ENCODE assay signal across 25 cellular contexts in the genomic region with DNA sequence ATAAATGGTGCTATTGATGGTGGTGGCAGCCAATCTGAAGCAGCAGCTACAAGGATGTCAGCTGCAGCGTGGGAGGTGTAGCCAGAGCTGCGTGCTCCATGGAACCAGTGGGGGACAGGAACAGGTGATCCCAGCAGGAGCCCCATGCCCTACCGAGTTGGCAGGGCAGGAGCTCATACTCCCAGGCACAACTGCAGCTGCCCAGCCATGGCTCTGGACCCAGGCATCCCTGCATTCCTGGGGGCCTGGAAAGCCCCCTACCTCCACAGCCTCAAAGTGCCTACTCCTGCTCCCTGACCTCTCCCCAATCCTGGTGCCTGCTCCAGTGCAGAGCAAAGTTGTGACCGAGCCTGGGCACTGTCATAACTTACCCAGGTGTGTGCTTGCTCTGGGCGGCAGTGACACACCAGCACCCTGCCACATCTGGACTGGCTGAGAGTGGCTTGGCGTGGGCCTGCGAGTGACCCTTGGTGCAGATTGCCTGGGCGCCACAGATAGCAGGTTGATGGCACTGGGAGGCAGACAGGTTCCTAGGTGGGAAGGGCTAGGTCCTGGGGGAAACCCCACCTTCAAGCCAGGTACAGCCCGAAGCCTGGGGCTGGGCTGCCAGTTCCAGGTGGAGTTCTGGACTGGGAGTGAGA.
"Had no signal": no experiment of that assay in that cellular context is flagged by ENCODE, and none has a peak within 500 bp of the region (broad histone marks: within the 10 kb centered on the region; RNA-seq: fewer than 3 reads in every experiment).

No MANE protein-coding gene starts in this region.

- H3K27ac Mint-ChIP-seq: activated B cell treated with CpG ODN at 0.5 μM for 24 hours; activated CD8-positive, alpha-beta T cell treated with anti-CD3 and anti-CD28 coated beads for 36 hours; activated T-helper 17 cell treated with anti-CD3 and anti-CD28 coated beads, Interleukin-2, amount 50 U/mL, for 72 hours; dendritic cell treated with granulocyte-macrophage colony-stimulating factor and Interleukin-4, amounts not matched to agents 40 ng/mL and 50 ng/mL, for 4 days; endodermal cell; naive thymus-derived CD8-positive, alpha-beta T cell had no signal

- H3K27me3 ChIP-seq: breast epithelium, testis, transverse colon had no signal

- H3K9me3 Mint-ChIP-seq: activated B cell treated with CpG ODN at 0.5 μM for 24 hours; activated CD8-positive, alpha-beta T cell treated with anti-CD3 and anti-CD28 coated beads for 36 hours; activated T-cell treated with anti-CD3 and anti-CD28 coated beads, Interleukin-2, amount 50 U/mL, for 4 hours; endodermal cell had no signal

- H3K4me3 ChIP-seq: breast epithelium, smooth muscle cell, testis, transverse colon had no signal

- DNase-seq: activated B cell treated with CpG ODN at 0.5 μM for 24 hours; activated CD4-positive, alpha-beta T cell treated with anti-CD3 and anti-CD28 coated beads, Interleukin-2, amount 50 U/mL, for 1 hour; activated CD8-positive, alpha-beta T cell treated with anti-CD3 and anti-CD28 coated beads for 36 hours; activated gamma-delta T cell treated with Interleukin-2 at 50 U/mL for 16 hours; activated naive CD4-positive, alpha-beta T cell treated with anti-CD3 and anti-CD28 coated beads, Interleukin-2, amount 50 U/mL, for 16 hours; activated T-cell treated with anti-CD3 and anti-CD28 coated beads, Interleukin-2, amount 50 U/mL, for 4 hours; amniotic stem cell; central memory CD4-positive, alpha-beta T cell; endodermal cell; foreskin fibroblast; head of caudate nucleus; mesenchymal stem cell; naive thymus-derived CD8-positive, alpha-beta T cell; nucleus accumbens; stimulated activated naive CD4-positive, alpha-beta T cell treated with Interleukin-2 at 50 U/mL for 16 hours; T-helper 2 cell; transverse colon had no signal

- H3K4me1 Mint-ChIP-seq: activated B cell treated with CpG ODN at 0.5 μM for 24 hours; activated T-helper 17 cell treated with anti-CD3 and anti-CD28 coated beads, Interleukin-2, amount 50 U/mL, for 72 hours; endodermal cell; naive thymus-derived CD8-positive, alpha-beta T cell; neural crest cell had no signal

- H3K36me3 Mint-ChIP-seq: naive thymus-derived CD8-positive, alpha-beta T cell had no signal

- H3K4me2 ChIP-seq: smooth muscle cell had no signal

- H3K9me3 ChIP-seq: testis, transverse colon had no signal

- H3K27me3 Mint-ChIP-seq: activated B cell treated with CpG ODN at 0.5 μM for 24 hours; activated CD8-positive, alpha-beta T cell treated with anti-CD3 and anti-CD28 coated beads for 36 hours; activated T-helper 17 cell treated with anti-CD3 and anti-CD28 coated beads, Interleukin-2, amount 50 U/mL, for 72 hours; dendritic cell treated with granulocyte-macrophage colony-stimulating factor and Interleukin-4, amounts not matched to agents 40 ng/mL and 50 ng/mL, for 4 days; naive thymus-derived CD8-positive, alpha-beta T cell had no signal

- H3K4me1 ChIP-seq: breast epithelium, testis, transverse colon had no signal

- FAIRE-seq: urothelium cell line had no signal

- ATAC-seq: activated CD8-positive, alpha-beta T cell treated with anti-CD3 and anti-CD28 coated beads for 36 hours; activated T-cell treated with anti-CD3 and anti-CD28 coated beads, Interleukin-2, amount 50 U/mL, for 4 hours; activated T-helper 17 cell treated with anti-CD3 and anti-CD28 coated beads, Interleukin-2, amount 50 U/mL, for 72 hours; esophagus mucosa; naive thymus-derived CD8-positive, alpha-beta T cell had no signal

- H3K36me3 ChIP-seq: breast epithelium, transverse colon had no signal

- H3K4me3 Mint-ChIP-seq: activated B cell treated with CpG ODN at 0.5 μM for 24 hours; activated CD8-positive, alpha-beta T cell treated with anti-CD3 and anti-CD28 coated beads for 36 hours; activated T-cell treated with anti-CD3 and anti-CD28 coated beads, Interleukin-2, amount 50 U/mL, for 4 hours; activated T-helper 17 cell treated with anti-CD3 and anti-CD28 coated beads, Interleukin-2, amount 50 U/mL, for 72 hours; dendritic cell treated with granulocyte-macrophage colony-stimulating factor and Interleukin-4, amounts not matched to agents 40 ng/mL and 50 ng/mL, for 4 days; endodermal cell; naive thymus-derived CD8-positive, alpha-beta T cell; neural crest cell had no signal

- H3K27ac ChIP-seq: breast epithelium, testis, transverse colon had no signal
